18 cellular contexts compared by ENCODE assay signal in the genomic region with DNA sequence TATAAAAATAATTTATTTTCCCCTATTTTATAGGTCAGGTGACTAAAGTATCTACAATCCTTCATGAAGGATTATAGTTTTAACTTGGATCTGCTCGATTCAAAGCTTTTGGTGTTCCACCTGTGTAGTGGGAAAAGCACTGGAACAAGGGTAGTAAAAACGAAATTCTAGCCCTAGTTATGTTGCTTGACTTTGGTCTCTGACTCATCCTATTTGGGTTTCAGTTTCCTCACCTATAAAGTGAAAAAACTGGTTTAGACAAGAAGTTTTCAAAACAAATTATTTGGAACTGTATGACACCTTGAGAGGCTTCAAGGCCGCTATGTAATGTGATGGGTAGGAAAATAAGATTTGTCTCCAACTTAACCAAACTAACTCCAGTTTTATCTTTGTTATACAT.
DNase-seq lines count a peak whose midpoint lies in the region; ATAC-seq and TF ChIP-seq lines count a peak whose summit lies in the region.
"Had no signal": no experiment of that assay in that cellular context is flagged by ENCODE, and none has a peak within 500 bp of the region (broad histone marks: within the 10 kb centered on the region; RNA-seq: fewer than 3 reads in every experiment).

No MANE protein-coding gene starts in this region.

- no peaks in the 10 kb centered on the region for H3K9me3 ChIP-seq in PC-3 (ENCODE audit: low read length)

- TF ChIP-seq CTCF in PC-3 (conservative IDR thresholded peaks at IDR 0.05; ENCODE audit: low read depth, low read length) (no peak), osteocyte (IDR thresholded peaks at IDR 0.05) (no peak)

- no peak overlapping the region for H3K27ac ChIP-seq in PC-3 (ENCODE audit: low read length)
- H3K27ac ChIP-seq: SK-N-MC had no signal

- H3K79me2 ChIP-seq in PC-3 (ENCODE audit: low read length) = no peaks in the 10 kb centered on the region

- H3K9me2 ChIP-seq in PC-3 (replicated peaks; ENCODE audit: low read length) = no peaks in the 10 kb centered on the region

- H3K27me3 Mint-ChIP-seq in osteocyte (ENCODE audit: unreplicated experiment) = no peaks in the 10 kb centered on the region
- H3K27me3 Mint-ChIP-seq: B cell; CD4-positive, alpha-beta T cell; T-cell had no signal

- no peaks in the 10 kb centered on the region for H4K20me1 ChIP-seq in PC-3 (ENCODE audit: low read length)

- H3F3A ChIP-seq in PC-3 (ENCODE audit: low read length, unreplicated experiment) = no peaks in the 10 kb centered on the region

- no peaks in the 10 kb centered on the region for H3K36me3 Mint-ChIP-seq in osteocyte (ENCODE audit: unreplicated experiment)
- H3K36me3 Mint-ChIP-seq: T-cell had no signal

- no peak overlapping the region for H3K9ac ChIP-seq in PC-3 (ENCODE audit: low read length)

- BruUV-seq in PC-3 (replicated peaks; lab: Mats Ljungman, UMichigan) = no TSS peak

- no peak overlapping the region for H3K4me3 Mint-ChIP-seq in osteocyte (ENCODE audit: unreplicated experiment)
- H3K4me3 Mint-ChIP-seq: B cell; CD4-positive, alpha-beta T cell; GM23338; T-cell had no signal

- H3K9me3 Mint-ChIP-seq in osteocyte (ENCODE audit: unreplicated experiment) = no peaks in the 10 kb centered on the region
- H3K9me3 Mint-ChIP-seq: CD4-positive, alpha-beta T cell; GM23338; T-cell had no signal

- peak; percentile 64 for ATAC-seq in GM18858 (IDR thresholded peaks at IDR 0.05; ENCODE audit: unreplicated experiment)
- ATAC-seq in GM19025 (IDR thresholded peaks at IDR 0.05; ENCODE audit: low read depth, unreplicated experiment) = peak; percentile 46
- peak; percentile 52 for ATAC-seq in HG03196 (IDR thresholded peaks at IDR 0.05; ENCODE audit: unreplicated experiment)
- peak; percentile 77 for ATAC-seq in PC-3
- ATAC-seq: GM23338, T-cell had no signal

- H3K4me3 ChIP-seq in PC-3 (ENCODE audit: low read length) = no peak overlapping the region
- H3K4me3 ChIP-seq: GM23338, SK-N-MC had no signal

- POLR2A ChIA-PET in PC-3 (lab: Charles Lee; ENCODE audit: unreplicated experiment) = no interaction called here

- H3K4me1 Mint-ChIP-seq in osteocyte (ENCODE audit: unreplicated experiment) = peaks cover 5% of the 10 kb centered on the region
- H3K4me1 Mint-ChIP-seq: B cell, GM23338, T-cell had no signal

- H3K36me3 ChIP-seq in PC-3 (ENCODE audit: low read depth, low read length) = no peaks in the 10 kb centered on the region

- intact Hi-C loops in PC-3 (cut with micrococcal nuclease) = loop anchor here (5.0 kb wide), 4 partner anchors 331 to 696 kb away; a partner anchor contains a TSS

- DNase-seq in PC-3 = peak; percentile 66
- no peak for DNase-seq in KG1 (lab: John Stamatoyannopoulos, UW)
- DNase-seq in NCI-H446 treated with DMSO at 0.1 percent for 48 hours (lab: John Stamatoyannopoulos, UW) = no peak
- no peak for DNase-seq in osteocyte (ENCODE audit: extremely low spot score, unreplicated experiment)
- no peak for DNase-seq in NCI-H446 (lab: John Stamatoyannopoulos, UW)
- DNase-seq: CD4-positive, alpha-beta T cell; EL; Karpas-422; NCI-H2029 treated with DMSO at 0.1 percent for 48 hours; NCI-H526; T-cell; T1000 had no signal

- peak overlapping the region; percentile 24 for H3K4me2 ChIP-seq in PC-3 (ENCODE audit: low read length)
- H3K4me2 ChIP-seq: GM23338 had no signal

- no peak overlapping the region for H2AFZ ChIP-seq in PC-3 (ENCODE audit: low read length)
- H2AFZ ChIP-seq: GM23338 had no signal

- H3K27ac Mint-ChIP-seq in osteocyte (ENCODE audit: unreplicated experiment) = no peak overlapping the region
- H3K27ac Mint-ChIP-seq: B cell; CD4-positive, alpha-beta T cell; GM23338; T-cell had no signal

- H3K27me3 ChIP-seq in PC-3 (ENCODE audit: low read length) = no peaks in the 10 kb centered on the region

- CTCF ChIA-PET in PC-3 (lab: Charles Lee) = no interaction called here

- peaks cover 14% of the 10 kb centered on the region for H3K4me1 ChIP-seq in PC-3 (ENCODE audit: insufficient read depth, low read length)
